26 cellular contexts compared by ENCODE assay signal in the genomic region with DNA sequence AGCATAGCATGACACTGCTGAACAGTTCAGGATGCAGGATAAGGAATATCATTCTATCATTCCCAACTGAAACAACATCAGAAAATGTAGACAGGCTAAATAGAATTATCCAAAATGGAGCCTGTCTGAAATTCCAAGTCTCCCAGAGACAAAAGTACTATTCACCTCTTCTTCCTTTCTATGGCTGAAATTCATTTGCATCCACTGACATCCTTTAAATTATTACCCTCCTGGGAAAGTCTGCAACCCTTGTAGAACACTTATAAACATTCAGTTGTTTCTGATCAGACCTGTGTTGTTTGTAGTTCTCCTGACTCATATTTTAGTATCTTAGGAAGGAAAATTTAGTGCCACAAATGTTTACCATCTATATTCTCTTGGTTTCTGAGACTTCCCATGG.
DNase-seq lines count a peak whose midpoint lies in the region; TF ChIP-seq lines count a peak whose summit lies in the region.
"Had no signal": no experiment of that assay in that cellular context is flagged by ENCODE, and none has a peak within 500 bp of the region (broad histone marks: within the 10 kb centered on the region; RNA-seq: fewer than 3 reads in every experiment).

No MANE protein-coding gene starts in this region.

- DNase-seq in GM23248 (no peak), NCI-H526 treated with DMSO at 0.1 percent for 48 hours (lab: John Stamatoyannopoulos, UW) (peak; percentile 99), chondrocyte (ENCODE audit: low spot score) (no peak), renal cortical epithelial cell (ENCODE audit: low read depth) (peak; percentile 28), SKM-1 (lab: John Stamatoyannopoulos, UW; ENCODE audit: unreplicated experiment) (no peak), stomach (no peak), HuH-7 (ENCODE audit: low spot score) (no peak), ascending aorta (ENCODE audit: low spot score in 2 of 2) (no peak)
- DNase-seq: activated CD4-positive, alpha-beta T cell treated with anti-CD3 and anti-CD28 coated beads, Interleukin-2, amount 50 U/mL, for 48 hours; activated CD8-positive, alpha-beta memory T cell treated with anti-CD3 and anti-CD28 coated beads, Interleukin-2, amount 50 U/mL, for 4 hours; activated effector memory CD4-positive, alpha-beta T cell treated with Interleukin-2 at 50 U/mL for 16 hours; activated naive CD8-positive, alpha-beta T cell treated with anti-CD3 and anti-CD28 coated beads for 36 hours; body of pancreas; CD4-positive, CD25-positive, alpha-beta regulatory T cell; DMS53; effector CD8-positive, alpha-beta T cell; erythroblast; foreskin melanocyte; GDM1; naive thymus-derived CD4-positive, alpha-beta T cell; NCI-H187; NCI-H2227 treated with DMSO at 0.1 percent for 48 hours; NCI-H82; stimulated activated naive CD8-positive, alpha-beta T cell treated with anti-CD3 and anti-CD28 coated beads, Interleukin-15, amount 100 ng/mL, for 72 hours; T-helper 1 cell; transverse colon had no signal

- in situ Hi-C loops in GM23248 (cut with MboI) = no loop called here

- peak overlapping the region; percentile 49 for H2AFZ ChIP-seq in GM23248

- no peak overlapping the region for H3K4me3 ChIP-seq in GM23248
- no peak overlapping the region for H3K4me3 ChIP-seq in stomach
- H3K4me3 ChIP-seq in ascending aorta = no peak overlapping the region
- H3K4me3 ChIP-seq: body of pancreas, transverse colon had no signal

- no peak overlapping the region for H3K9ac ChIP-seq in GM23248

- peaks cover 23% of the 10 kb centered on the region for H3K4me1 ChIP-seq in GM23248 (ENCODE audit: insufficient read depth)
- H3K4me1 ChIP-seq in stomach = peaks cover 0 to 26% (median 6%) of the 10 kb centered on the region in 4 donors
- peaks cover 4 to 8% of the 10 kb centered on the region in 2 donors for H3K4me1 ChIP-seq in ascending aorta
- H3K4me1 ChIP-seq: body of pancreas had no signal

- H3K4me3 Mint-ChIP-seq in chondrocyte (ENCODE audit: unreplicated experiment) = no peak overlapping the region
- H3K4me3 Mint-ChIP-seq: activated naive CD8-positive, alpha-beta T cell treated with anti-CD3 and anti-CD28 coated beads for 36 hours; CD4-positive, CD25-positive, alpha-beta regulatory T cell; naive thymus-derived CD4-positive, alpha-beta T cell; stimulated activated naive CD8-positive, alpha-beta T cell treated with anti-CD3 and anti-CD28 coated beads, Interleukin-15, amount 100 ng/mL, for 72 hours had no signal

- no peaks in the 10 kb centered on the region for H3K27me3 Mint-ChIP-seq in chondrocyte (ENCODE audit: low read depth)
- H3K27me3 Mint-ChIP-seq: activated naive CD8-positive, alpha-beta T cell treated with anti-CD3 and anti-CD28 coated beads for 36 hours; CD4-positive, CD25-positive, alpha-beta regulatory T cell; naive thymus-derived CD4-positive, alpha-beta T cell; stimulated activated naive CD8-positive, alpha-beta T cell treated with anti-CD3 and anti-CD28 coated beads, Interleukin-15, amount 100 ng/mL, for 72 hours had no signal

- H3K4me2 ChIP-seq in GM23248 (ENCODE audit: unreplicated experiment) = peak overlapping the region; percentile 57

- H3K9me3 ChIP-seq in GM23248 (ENCODE audit: low read depth) (no peaks in the 10 kb centered on the region), stomach (peaks cover 0 to 7% (median 0%) of the 10 kb centered on the region in 4 donors), ascending aorta (peaks cover 0 to 3% of the 10 kb centered on the region in 2 donors)
- H3K9me3 ChIP-seq: body of pancreas had no signal

- peaks cover 82% of the 10 kb centered on the region for H3K4me1 Mint-ChIP-seq in chondrocyte (ENCODE audit: low read depth)

- TF ChIP-seq EP300 in stomach (IDR thresholded peaks at IDR 0.05) = no peak

- peak overlapping the region; percentile 52 for H3K27ac ChIP-seq in GM23248
- no peak overlapping the region for H3K27ac ChIP-seq in stomach
- no peak overlapping the region for H3K27ac ChIP-seq in ascending aorta
- H3K27ac ChIP-seq: body of pancreas, transverse colon had no signal

- peak overlapping the region; percentile 22 for H3K27ac Mint-ChIP-seq in chondrocyte (ENCODE audit: unreplicated experiment)
- H3K27ac Mint-ChIP-seq: activated naive CD8-positive, alpha-beta T cell treated with anti-CD3 and anti-CD28 coated beads for 36 hours; CD4-positive, CD25-positive, alpha-beta regulatory T cell; naive thymus-derived CD4-positive, alpha-beta T cell; stimulated activated naive CD8-positive, alpha-beta T cell treated with anti-CD3 and anti-CD28 coated beads, Interleukin-15, amount 100 ng/mL, for 72 hours had no signal

- H3K9me3 Mint-ChIP-seq in chondrocyte (ENCODE audit: low read depth) = peaks cover 20% of the 10 kb centered on the region

- H3K79me2 ChIP-seq in GM23248 (ENCODE audit: insufficient read depth) = no peaks in the 10 kb centered on the region

- no peaks in the 10 kb centered on the region for H4K20me1 ChIP-seq in GM23248 (ENCODE audit: insufficient read depth)

- H3K27me3 ChIP-seq in GM23248 (replicated peaks; ENCODE audit: insufficient read depth) (no peaks in the 10 kb centered on the region), stomach (no peaks in the 10 kb centered on the region), ascending aorta (no peaks in the 10 kb centered on the region)
- H3K27me3 ChIP-seq: body of pancreas, transverse colon had no signal

- H3K36me3 Mint-ChIP-seq in chondrocyte (ENCODE audit: low read depth) = peaks cover 13% of the 10 kb centered on the region

- no peak for TF ChIP-seq CTCF in chondrocyte (IDR thresholded peaks at IDR 0.05)
- no peak for TF ChIP-seq CTCF in stomach (IDR thresholded peaks at IDR 0.05)
- TF ChIP-seq CTCF in ascending aorta (IDR thresholded peaks at IDR 0.05) = no peak

- peaks cover 23% of the 10 kb centered on the region for H3F3A ChIP-seq in GM23248 (ENCODE audit: insufficient read depth)

- H3K9me2 ChIP-seq in GM23248 (ENCODE audit: insufficient read depth) = no peaks in the 10 kb centered on the region

- H3K36me3 ChIP-seq in GM23248 (ENCODE audit: low read depth) (no peaks in the 10 kb centered on the region), stomach (no peaks in the 10 kb centered on the region), ascending aorta (no peaks in the 10 kb centered on the region)
- H3K36me3 ChIP-seq: transverse colon had no signal

- intact Hi-C loops in stomach (cut with DNase I; ENCODE audit: low total_unique reads) (no loop called here), ascending aorta (cut with DNase I) (no loop called here)

- TF ChIP-seq POLR2A in stomach (IDR thresholded peaks at IDR 0.05) = no peak

Comparison
In these comparisons a context has a peak if more than half of its experiments do, and no peak if none do; other contexts are left out.
1. DNase-seq: peak in NCI-H526 treated with DMSO at 0.1 percent for 48 hours (single experiment) and renal cortical epithelial cell (single experiment); none in GM23248 (single experiment), chondrocyte (single experiment), SKM-1 (single experiment), stomach (single experiment), HuH-7 (single experiment) and ascending aorta (0 of 2).